17 cellular contexts compared by ENCODE assay signal in the genomic region with DNA sequence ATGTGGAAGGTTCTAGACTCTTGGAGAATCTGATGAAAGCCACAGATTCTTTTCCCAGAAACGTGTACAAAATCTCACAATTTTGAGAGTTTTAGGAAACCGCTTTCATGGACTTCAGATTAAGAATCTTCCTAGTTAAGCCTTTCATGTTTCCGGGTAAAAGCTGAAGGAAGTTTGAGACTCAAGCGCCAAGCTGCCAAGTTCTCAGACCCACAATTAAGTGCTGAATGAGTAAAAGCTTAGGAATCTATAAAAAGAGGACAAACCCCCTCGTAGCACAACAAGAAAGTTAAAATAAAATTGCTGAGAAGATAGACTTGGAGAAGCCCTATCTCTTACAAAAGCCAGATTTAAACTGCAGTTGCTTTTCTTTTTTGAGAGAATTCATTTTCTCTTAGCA.
DNase-seq lines count a peak whose midpoint lies in the region; ATAC-seq and TF ChIP-seq lines count a peak whose summit lies in the region.
"Had no signal": no experiment of that assay in that cellular context is flagged by ENCODE, and none has a peak within 500 bp of the region (broad histone marks: within the 10 kb centered on the region; RNA-seq: fewer than 3 reads in every experiment).

No MANE protein-coding gene starts in this region.

- TF ChIP-seq CTCF in AG10803 (conservative IDR thresholded peaks at IDR 0.05; ENCODE audit: low read length) (no peak), HCT116 (IDR thresholded peaks at IDR 0.05 in 2 of 3, conservative IDR thresholded peaks at IDR 0.05 in 1 of 3; ENCODE audit: borderline replicate concordance in 1 of 3, insufficient read depth in 1 of 3, low read depth in 2 of 3, low read length in 2 of 3) (no peak), astrocyte of the spinal cord (IDR thresholded peaks at IDR 0.05; ENCODE audit: low read depth, low read length) (no peak)

- H3K9me3 ChIP-seq in HCT116 (ENCODE audit: control insufficient read depth in 1 of 2, insufficient read depth in 1 of 2, low read depth in 1 of 2, low read length in 2 of 2), result no peaks in the 10 kb centered on the region

- H3K4me3 ChIP-seq in AG10803 (ENCODE audit: low read length), result no peak overlapping the region
- peak overlapping the region in 1 of 2 experiments; percentile 11; a peak in 1 of 4 replicates for H3K4me3 ChIP-seq in HCT116 (replicated peaks in 1 of 2; ENCODE audit: low read depth in 1 of 2, low read length in 2 of 2)
- no peak overlapping the region for H3K4me3 ChIP-seq in astrocyte of the spinal cord (ENCODE audit: low read depth, low read length)
- H3K4me3 ChIP-seq: A549, PC-9 had no signal

- CTCF ChIA-PET in HCT116 (lab: Charles Lee), result no interaction called here

- no peak for TF ChIP-seq POLR2A in HCT116 (IDR thresholded peaks at IDR 0.05; ENCODE audit: borderline replicate concordance, extremely low read depth, insufficient read depth, insufficient read length)
- no peak for TF ChIP-seq POLR2A in erythroblast (IDR thresholded peaks at IDR 0.05; ENCODE audit: low read length)

- ATAC-seq in HCT116 (no peak), HG03175 (IDR thresholded peaks at IDR 0.05; ENCODE audit: unreplicated experiment) (no peak), HG03565 (IDR thresholded peaks at IDR 0.05; ENCODE audit: unreplicated experiment) (no peak), HG02852 (IDR thresholded peaks at IDR 0.05; ENCODE audit: unreplicated experiment) (no peak)
- ATAC-seq: A549, Right ventricle myocardium inferior had no signal

- no peaks in the 10 kb centered on the region for H3K79me2 ChIP-seq in HCT116 (ENCODE audit: insufficient read depth, low read length)

- H3K27me3 ChIP-seq in HCT116 (ENCODE audit: insufficient read depth, low read length), result no peaks in the 10 kb centered on the region

- no TSS peak for BruUV-seq in HCT116 (replicated peaks; lab: Mats Ljungman, UMichigan)

- RAD21 ChIA-PET in HCT116 (lab: Charles Lee; ENCODE audit: low non-redundant PET in 1 of 2, low total read pairs in 2 of 2, uncharacterized antibody in 2 of 2, unreplicated experiment in 2 of 2), result no interaction called here

- POLR2A ChIA-PET in HCT116 (lab: Charles Lee), result interaction anchor here (1.0 to 1.3 kb wide), 2 partner anchors 9 to 97 kb away, joined by 3 read pairs; no protein-coding TSS in a partner anchor

- H2AFZ ChIP-seq in HCT116 (ENCODE audit: low read depth, low read length, poor library complexity, severe bottlenecking), result peak overlapping the region; percentile 51
- H2AFZ ChIP-seq: PC-9 had no signal

- H3K9ac ChIP-seq in HCT116 (ENCODE audit: low read length), result peak overlapping the region; percentile 24

- DNase-seq in AG10803 (ENCODE audit: low read depth) (peak; percentile 33), HCT116 (ENCODE audit: low read depth, low spot score) (no peak), astrocyte of the spinal cord (ENCODE audit: low read depth, low spot score) (peak; percentile 42), iris pigment epithelial cell (ENCODE audit: low read depth) (peak; percentile 12), erythroblast (lab: John Stamatoyannopoulos, UW) (no peak)
- DNase-seq: Calu3; CD4-positive, CD25-positive, alpha-beta regulatory T cell; GF-D8; HCEC 1CT; MV-4-11; NCI-H1436 treated with DMSO at 0.1 percent for 48 hours; PC-9 had no signal

- H3K4me2 ChIP-seq in HCT116 (ENCODE audit: low read length), result peak overlapping the region; percentile 77
- H3K4me2 ChIP-seq: A549 had no signal

- no peak for TF ChIP-seq RAD21 in HCT116 (IDR thresholded peaks at IDR 0.05; ENCODE audit: low read depth)

- no peaks in the 10 kb centered on the region for H4K20me1 ChIP-seq in HCT116 (ENCODE audit: insufficient read depth)

- intact Hi-C loops in HCT116 (cut with micrococcal nuclease), result no loop called here

- peaks cover 48 to 74% of the 10 kb centered on the region in 2 experiments for H3K4me1 ChIP-seq in HCT116 (ENCODE audit: control insufficient read depth in 1 of 2, insufficient read depth in 2 of 2, low read length in 2 of 2)
- H3K4me1 ChIP-seq: A549 had no signal

- H3K9me2 ChIP-seq in HCT116 (ENCODE audit: insufficient read depth), result no peaks in the 10 kb centered on the region

- in situ Hi-C loops in astrocyte of the spinal cord (cut with HindIII; ENCODE audit: low sequenced_read_pairs), result no loop called here

- H3K27ac ChIP-seq in HCT116 (ENCODE audit: low read depth, low read length), result peak overlapping the region; percentile 68; the same call in 1 of the 2 replicates
- H3K27ac ChIP-seq: A549 had no signal

- no peaks in the 10 kb centered on the region for H3K36me3 ChIP-seq in HCT116 (ENCODE audit: control insufficient read depth in 1 of 2, insufficient read depth in 2 of 2, low read length in 2 of 2)

TF ChIP-seq in HCT116, 20 proteins besides CTCF, POLR2A, EP300 and RAD21:
- TF ChIP-seq EGR1 (IDR thresholded peaks at IDR 0.05; ENCODE audit: low read depth) (no peak), MAX (IDR thresholded peaks at IDR 0.05) (no peak), SIN3A (IDR thresholded peaks at IDR 0.05; ENCODE audit: low read depth) (no peak), POLR2AphosphoS5 (IDR thresholded peaks at IDR 0.05; ENCODE audit: low read depth, low read length) (no peak), JUND (IDR thresholded peaks at IDR 0.05) (no peak; the same call in 1 of the 2 replicates), ZNF274 (IDR thresholded peaks at IDR 0.05; ENCODE audit: low read depth, low read length) (no peak), CBX3 (IDR thresholded peaks at IDR 0.05; ENCODE audit: low read depth) (no peak), ELF1 (IDR thresholded peaks at IDR 0.05; ENCODE audit: borderline replicate concordance, low read depth) (no peak), EZH2 (IDR thresholded peaks at IDR 0.05) (no peak), SP1 (IDR thresholded peaks at IDR 0.05; ENCODE audit: low read depth) (0 out of 2 replicates have a peak, but pooled peaks have one; percentile 21), ZFX (IDR thresholded peaks at IDR 0.05) (no peak), SRF (IDR thresholded peaks at IDR 0.05; ENCODE audit: low read depth) (no peak), EZH2phosphoT487 (IDR thresholded peaks at IDR 0.05; ENCODE audit: borderline replicate concordance) (no peak), REST (IDR thresholded peaks at IDR 0.05; ENCODE audit: low read depth) (no peak), ATF3 (IDR thresholded peaks at IDR 0.05) (no peak), FOSL1 (IDR thresholded peaks at IDR 0.05; ENCODE audit: low read depth) (peak; percentile 33; the same call in 1 of the 2 replicates)
- TF ChIP-seq, protein P1, sequence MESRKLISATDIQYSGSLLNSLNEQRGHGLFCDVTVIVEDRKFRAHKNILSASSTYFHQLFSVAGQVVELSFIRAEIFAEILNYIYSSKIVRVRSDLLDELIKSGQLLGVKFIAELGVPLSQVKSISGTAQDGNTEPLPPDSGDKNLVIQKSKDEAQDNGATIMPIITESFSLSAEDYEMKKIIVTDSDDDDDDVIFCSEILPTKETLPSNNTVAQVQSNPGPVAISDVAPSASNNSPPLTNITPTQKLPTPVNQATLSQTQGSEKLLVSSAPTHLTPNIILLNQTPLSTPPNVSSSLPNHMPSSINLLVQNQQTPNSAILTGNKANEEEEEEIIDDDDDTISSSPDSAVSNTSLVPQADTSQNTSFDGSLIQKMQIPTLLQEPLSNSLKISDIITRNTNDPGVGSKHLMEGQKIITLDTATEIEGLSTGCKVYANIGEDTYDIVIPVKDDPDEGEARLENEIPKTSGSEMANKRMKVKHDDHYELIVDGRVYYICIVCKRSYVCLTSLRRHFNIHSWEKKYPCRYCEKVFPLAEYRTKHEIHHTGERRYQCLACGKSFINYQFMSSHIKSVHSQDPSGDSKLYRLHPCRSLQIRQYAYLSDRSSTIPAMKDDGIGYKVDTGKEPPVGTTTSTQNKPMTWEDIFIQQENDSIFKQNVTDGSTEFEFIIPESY (IDR thresholded peaks at IDR 0.05; ENCODE audit: extremely low read depth, insufficient replicate concordance, low read length), result no peak

Comparison
In these comparisons a context has a peak if more than half of its experiments do, and no peak if none do; other contexts are left out.
1. DNase-seq: peak in AG10803 (single experiment), astrocyte of the spinal cord (single experiment) and iris pigment epithelial cell (single experiment); none in HCT116 (single experiment) and erythroblast (0 of 2).